In the genomic region with DNA sequence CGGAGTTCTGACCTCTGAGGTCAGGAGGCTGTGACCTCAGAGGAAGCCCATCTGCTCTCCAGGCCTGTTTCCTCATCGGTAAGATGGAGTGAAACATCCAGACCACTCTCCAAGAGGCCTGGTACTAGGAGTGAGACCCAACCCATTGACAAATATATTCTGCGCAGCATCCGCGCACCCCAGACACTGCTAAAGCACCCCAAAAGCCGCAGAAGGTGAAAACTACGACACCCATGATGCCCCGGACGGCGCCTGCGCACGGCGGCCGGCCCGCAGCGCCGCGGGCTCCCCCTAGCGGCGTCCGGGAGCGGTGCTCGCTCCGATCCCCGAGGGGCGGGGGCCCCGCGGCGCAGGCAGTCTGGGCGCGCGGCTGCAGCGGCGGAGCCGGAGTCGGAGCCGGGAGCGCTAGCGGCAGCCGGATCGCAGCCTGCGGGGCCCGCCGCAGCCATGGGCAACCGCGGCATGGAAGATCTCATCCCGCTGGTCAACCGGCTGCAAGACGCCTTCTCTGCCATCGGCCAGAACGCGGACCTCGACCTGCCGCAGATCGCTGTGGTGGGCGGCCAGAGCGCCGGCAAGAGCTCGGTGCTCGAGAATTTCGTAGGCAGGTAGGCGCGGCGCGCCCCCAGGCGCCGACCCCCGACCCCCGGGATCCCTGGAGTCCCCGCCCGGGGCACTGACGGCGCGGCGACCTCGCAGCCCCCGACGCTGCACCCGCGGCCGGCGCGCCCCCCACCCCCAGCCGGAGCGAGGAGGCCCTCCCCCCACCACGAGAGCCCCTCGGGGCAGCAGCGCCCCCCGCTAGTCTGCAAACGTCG, we compare ENCODE assay signal across 8 cellular contexts. TPM values are rescaled to one million over a fixed set of nuclear protein-coding genes. Genes with fewer than 3 reads are reported as not detected.
DNase-seq lines count a peak whose midpoint lies in the region; ATAC-seq and TF ChIP-seq lines count a peak whose summit lies in the region.

TSS of gene DNM1 (plus strand) at position 356 of the 818 bp plus-strand sequence. CDS start at position 448, 92 bp downstream.

- H3K79me2 ChIP-seq in neural progenitor cell (ENCODE audit: low read depth) = peaks cover 13% of the 10 kb centered on the region

- H3K9me3 ChIP-seq in RWPE2 (ENCODE audit: severe bottlenecking) (peaks cover 2% of the 10 kb centered on the region), neural progenitor cell (ENCODE audit: low read depth) (no peaks in the 10 kb centered on the region), subcutaneous abdominal adipose tissue (ENCODE audit: control insufficient read depth in 5 of 5, low read length in 5 of 5) (no peaks in the 10 kb centered on the region)

- H2AFZ ChIP-seq in neural progenitor cell (replicated peaks) = peak within 1 kb of the TSS; percentile 74

- H3K27me3 ChIP-seq in RWPE2 (ENCODE audit: insufficient read depth, poor library complexity, severe bottlenecking) (no peaks in the 10 kb centered on the region), neural progenitor cell (no peaks in the 10 kb centered on the region), subcutaneous abdominal adipose tissue (ENCODE audit: control insufficient read depth in 5 of 5, insufficient read depth in 4 of 5, low read length in 5 of 5) (peaks cover 19 to 33% (median 25%) of the 10 kb centered on the region in 5 donors)

- peak; percentile 99 for TF ChIP-seq CTCF in RWPE2 (IDR thresholded peaks at IDR 0.05; ENCODE audit: poor library complexity, severe bottlenecking)
- TF ChIP-seq CTCF in neural progenitor cell (IDR thresholded peaks at IDR 0.05) = peak; percentile 76

- H3K36me3 ChIP-seq in RWPE2 (ENCODE audit: low read depth) (no peaks in the 10 kb centered on the region), neural progenitor cell (no peaks in the 10 kb centered on the region), subcutaneous abdominal adipose tissue (ENCODE audit: control insufficient read depth in 5 of 5, insufficient read depth in 5 of 5, low read length in 5 of 5) (peaks cover 0 to under 1% (median 0%) of the 10 kb centered on the region in 5 donors)

- peaks cover 33% of the 10 kb centered on the region for H3K4me1 Mint-ChIP-seq in neural progenitor cell

- H3K27ac Mint-ChIP-seq in neural progenitor cell = peak within 1 kb of the TSS; percentile 90

- peak in 13 of 14 donors; percentile 9 to 73 (median 38) for DNase-seq in C1 segment of cervical spinal cord (lab: John Stamatoyannopoulos, UW)
- peak; percentile 50 for DNase-seq in HT1080 (ENCODE audit: low read depth)
- DNase-seq in RWPE2 (ENCODE audit: low spot score) = no peak
- DNase-seq in activated gamma-delta T cell treated with Interleukin-2 at 50 U/mL for 16 hours = peak; percentile 61
- DNase-seq in foreskin melanocyte = peak; percentile 26
- peak; percentile 93 for DNase-seq in neural progenitor cell (ENCODE audit: low spot score)

- H3K4me1 ChIP-seq in RWPE2 (ENCODE audit: insufficient read depth, poor library complexity, severe bottlenecking) (no peaks in the 10 kb centered on the region), neural progenitor cell (peaks cover 8% of the 10 kb centered on the region), subcutaneous abdominal adipose tissue (ENCODE audit: control insufficient read depth in 5 of 5, insufficient read depth in 5 of 5, low read length in 5 of 5) (peaks cover 0 to 34% (median 22%) of the 10 kb centered on the region in 5 donors)

- H3K36me3 Mint-ChIP-seq in neural progenitor cell = no peaks in the 10 kb centered on the region

- H3K9ac ChIP-seq in neural progenitor cell (no peak within 1 kb of the TSS), subcutaneous abdominal adipose tissue (ENCODE audit: low read length in 5 of 5) (peak within 1 kb of the TSS in 3 of 5 donors; percentile 56 to 59 (median 58))

- H3K27ac ChIP-seq in RWPE2 (ENCODE audit: poor library complexity, severe bottlenecking) (no peak within 1 kb of the TSS), neural progenitor cell (no peak within 1 kb of the TSS), subcutaneous abdominal adipose tissue (ENCODE audit: low read depth, low read length) (peak within 1 kb of the TSS; percentile 10)

- peaks cover 19% of the 10 kb centered on the region for H3F3A ChIP-seq in neural progenitor cell (ENCODE audit: low read depth)

- H4K20me1 ChIP-seq in neural progenitor cell (ENCODE audit: low read depth) = peaks cover 15% of the 10 kb centered on the region

- H3K4me2 ChIP-seq in neural progenitor cell = peak within 1 kb of the TSS; percentile 81

- peaks cover 13% of the 10 kb centered on the region for H3K27me3 Mint-ChIP-seq in neural progenitor cell (ENCODE audit: insufficient read depth, low read depth)

- ATAC-seq in GM19351 (IDR thresholded peaks at IDR 0.05; ENCODE audit: unreplicated experiment) = peak; percentile 77
- ATAC-seq in RWPE2 (ENCODE audit: low read depth) = peak; percentile 77

- H3K4me3 ChIP-seq in RWPE2 (ENCODE audit: severe bottlenecking) = peak within 1 kb of the TSS; percentile 48
- H3K4me3 ChIP-seq in neural progenitor cell = peak within 1 kb of the TSS; percentile 94
- H3K4me3 ChIP-seq in subcutaneous abdominal adipose tissue (ENCODE audit: low read depth in 1 of 5, low read length in 5 of 5) = peak within 1 kb of the TSS; percentile 50 to 82 (median 73)

- peak within 1 kb of the TSS; percentile 92 for H3K4me3 Mint-ChIP-seq in neural progenitor cell

- no peaks in the 10 kb centered on the region for H3K9me3 Mint-ChIP-seq in neural progenitor cell

RNA-seq across cellular contexts. Expression of gene DNM1, which starts in this region (rescaled TPM):
- total RNA-seq in HT1080 (2014; rRNA removed; shearing (Covaris generic)) = 12.9 and 18.9 TPM in 2 replicates
- polyA plus RNA-seq in HT1080 (2015; cell fraction: cytosol; rRNA removed) = 10.6 and 11.1 TPM in 2 replicates
- polyA plus RNA-seq in HT1080 (2015; cell fraction: nucleus; rRNA removed) = 59.6 and 62.9 TPM in 2 replicates
- total RNA-seq in neural progenitor cell (ENCODE audit: low replicate concordance) = 30.1 and 52.7 TPM in 2 replicates
